20 cellular contexts compared by ENCODE assay signal in the genomic region with DNA sequence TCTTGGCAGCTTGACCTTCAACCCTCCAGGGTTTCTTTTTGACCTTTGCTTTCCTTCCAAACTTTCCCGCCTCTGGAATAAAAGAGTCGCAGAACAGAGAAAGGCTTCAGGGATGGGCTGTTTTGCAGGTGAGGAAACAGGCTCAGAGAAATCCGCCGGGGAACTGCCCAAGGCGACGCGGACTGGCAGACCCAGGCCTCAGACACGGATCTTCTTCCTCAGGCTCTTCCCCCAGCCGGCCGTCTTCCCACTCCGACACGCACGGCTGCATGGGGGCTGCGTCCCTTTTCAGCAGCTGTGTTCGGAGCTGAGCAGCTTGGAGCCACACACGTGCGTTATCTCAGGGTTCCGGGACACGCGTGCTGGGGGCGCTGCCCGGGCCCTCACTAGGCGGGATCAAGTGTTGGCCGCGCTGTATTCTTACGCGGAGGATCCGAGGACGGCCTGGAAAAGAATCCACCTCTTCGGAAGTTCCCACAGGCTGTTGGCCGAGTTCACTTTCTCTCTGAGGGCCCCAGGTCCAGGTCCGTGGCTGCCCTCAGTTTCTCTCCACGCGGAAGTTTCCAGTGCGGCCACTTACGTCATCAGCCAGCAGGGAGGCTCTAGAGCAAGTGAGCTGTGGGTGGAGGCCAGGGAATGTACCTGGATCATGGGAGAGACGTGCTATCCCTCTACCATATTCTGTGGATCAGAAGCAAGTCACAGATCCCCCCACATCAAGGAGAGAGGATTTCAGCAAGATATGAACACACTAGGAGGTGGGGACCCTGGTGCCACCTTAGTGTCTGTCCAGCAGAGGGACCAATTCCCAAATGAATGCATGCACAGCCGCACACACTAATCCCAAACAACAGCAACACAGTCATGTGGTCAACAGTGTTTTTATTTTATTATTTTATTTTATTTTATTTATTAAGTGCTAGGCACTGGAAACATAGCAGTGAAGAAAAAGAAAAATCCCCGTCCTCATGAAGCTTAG.
A peak's percentile ranks its signal among the peaks of the same experiment; 100 is the strongest.
DNase-seq lines count a peak whose midpoint lies in the region; ATAC-seq, FAIRE-seq and TF ChIP-seq lines count a peak whose summit lies in the region.
"Had no signal": no experiment of that assay in that cellular context is flagged by ENCODE, and none has a peak within 500 bp of the region (broad histone marks: within the 10 kb centered on the region; RNA-seq: fewer than 3 reads in every experiment).

No MANE protein-coding gene starts in this region.

- no peaks in the 10 kb centered on the region for H3K9me3 ChIP-seq in mesenchymal stem cell (ENCODE audit: control insufficient read depth, low read length)
- H3K9me3 ChIP-seq: pancreas, tibial artery had no signal

- H3K79me1 ChIP-seq in mesenchymal stem cell (replicated peaks; ENCODE audit: low read length, poor library complexity, severe bottlenecking), result no peaks in the 10 kb centered on the region

- H2AK5ac ChIP-seq in mesenchymal stem cell (ENCODE audit: low read length, severe bottlenecking), result no peak overlapping the region

- peaks cover 2% of the 10 kb centered on the region for H3K4me1 ChIP-seq in mesenchymal stem cell (ENCODE audit: control insufficient read depth, insufficient read depth, low read depth, low read length)

- no peak overlapping the region for H2BK5ac ChIP-seq in mesenchymal stem cell (ENCODE audit: low read depth, low read length, poor library complexity, severe bottlenecking)

- DNase-seq in EH (ENCODE audit: low read depth) (peak; percentile 11), HTR-8/SVneo (ENCODE audit: insufficient read length, low spot score) (peak; percentile 11), chondrocyte (ENCODE audit: low spot score) (no peak), osteocyte (ENCODE audit: extremely low spot score, unreplicated experiment) (peak; percentile 82), mesenchymal stem cell (no peak)
- DNase-seq in activated naive CD8-positive, alpha-beta T cell treated with anti-CD3 and anti-CD28 coated beads, Interleukin-2, amount 50 U/mL, for 24 hours, result no peak
- no peak for DNase-seq in activated CD4-positive, alpha-beta T cell treated with anti-CD3 and anti-CD28 coated beads, Interleukin-2, amount 50 U/mL, for 48 hours
- DNase-seq: activated T-cell treated with anti-CD3 and anti-CD28 coated beads, Interleukin-2, amount 50 U/mL, for 72 hours; central memory CD4-positive, alpha-beta T cell; KG1; left ventricle myocardium superior; NCI-H1417 treated with DMSO at 0.1 percent for 48 hours; NCI-H446; pancreas had no signal

- H3K9ac ChIP-seq in mesenchymal stem cell (ENCODE audit: low read length), result no peak overlapping the region
- H3K9ac ChIP-seq: BLaER1 treated with 17β-estradiol and CSF1 and Interleukin-3, amounts not matched to agents 10 nM and 100 nM had no signal

- H3K4ac ChIP-seq in mesenchymal stem cell (ENCODE audit: low read depth in 1 of 2, low read length in 2 of 2), result no peak overlapping the region

- no peak overlapping the region for H3K18ac ChIP-seq in mesenchymal stem cell (ENCODE audit: low read depth in 1 of 2, low read length in 2 of 2)

- no peak overlapping the region for H3K4me3 ChIP-seq in mesenchymal stem cell (ENCODE audit: insufficient read depth in 1 of 2, low read depth in 1 of 2, low read length in 2 of 2)
- H3K4me3 ChIP-seq: BLaER1 treated with 17β-estradiol and CSF1 and Interleukin-3, amounts not matched to agents 10 nM and 100 nM; pancreas; smooth muscle cell; tibial artery had no signal

- WGBS in mesenchymal stem cell, result 95% methylated on average over 34 of the region's 39 CpGs

- FAIRE-seq in HTR-8/SVneo (lab: Jason Lieb, UNC), result no peak
- FAIRE-seq: frontal cortex, pancreas, TTC549 had no signal

- TF ChIP-seq CTCF in chondrocyte (IDR thresholded peaks at IDR 0.05) (peak; percentile 46), osteocyte (IDR thresholded peaks at IDR 0.05) (no peak)

- H3K36me3 Mint-ChIP-seq in chondrocyte (ENCODE audit: low read depth) (no peaks in the 10 kb centered on the region), osteocyte (ENCODE audit: unreplicated experiment) (no peaks in the 10 kb centered on the region)
- H3K36me3 Mint-ChIP-seq in activated naive CD8-positive, alpha-beta T cell treated with anti-CD3 and anti-CD28 coated beads, Interleukin-2, amount 50 U/mL, for 24 hours (ENCODE audit: low read depth), result no peaks in the 10 kb centered on the region

- H3K27ac ChIP-seq in mesenchymal stem cell (ENCODE audit: low read length, poor library complexity, severe bottlenecking), result no peak overlapping the region
- H3K27ac ChIP-seq: BLaER1 treated with 17β-estradiol and CSF1 and Interleukin-3, amounts not matched to agents 10 nM and 100 nM; pancreas; tibial artery had no signal

- no peak overlapping the region for H4K8ac ChIP-seq in mesenchymal stem cell (ENCODE audit: low read length)

- H3K9me3 Mint-ChIP-seq in chondrocyte (ENCODE audit: low read depth) (no peaks in the 10 kb centered on the region), osteocyte (ENCODE audit: unreplicated experiment) (no peaks in the 10 kb centered on the region)
- no peaks in the 10 kb centered on the region for H3K9me3 Mint-ChIP-seq in activated naive CD8-positive, alpha-beta T cell treated with anti-CD3 and anti-CD28 coated beads, Interleukin-2, amount 50 U/mL, for 24 hours
- H3K9me3 Mint-ChIP-seq: activated T-cell treated with anti-CD3 and anti-CD28 coated beads, Interleukin-2, amount 50 U/mL, for 72 hours had no signal

- H3K27me3 Mint-ChIP-seq in chondrocyte (ENCODE audit: low read depth) (peaks cover 6% of the 10 kb centered on the region), osteocyte (ENCODE audit: unreplicated experiment) (peaks cover 19% of the 10 kb centered on the region)
- peaks cover 32% of the 10 kb centered on the region for H3K27me3 Mint-ChIP-seq in activated naive CD8-positive, alpha-beta T cell treated with anti-CD3 and anti-CD28 coated beads, Interleukin-2, amount 50 U/mL, for 24 hours

- no peak overlapping the region for H2BK12ac ChIP-seq in mesenchymal stem cell (ENCODE audit: low read length in 2 of 2)

- ATAC-seq in activated naive CD8-positive, alpha-beta T cell treated with anti-CD3 and anti-CD28 coated beads, Interleukin-2, amount 50 U/mL, for 24 hours, result no peak
- no peak for ATAC-seq in HG03469 (IDR thresholded peaks at IDR 0.05; ENCODE audit: unreplicated experiment)
- ATAC-seq: activated T-cell treated with anti-CD3 and anti-CD28 coated beads, Interleukin-2, amount 50 U/mL, for 72 hours; pancreas had no signal

- H3K4me1 Mint-ChIP-seq in chondrocyte (ENCODE audit: low read depth) (peaks cover 15% of the 10 kb centered on the region), osteocyte (ENCODE audit: unreplicated experiment) (peaks cover 5% of the 10 kb centered on the region)
- H3K4me1 Mint-ChIP-seq in activated naive CD8-positive, alpha-beta T cell treated with anti-CD3 and anti-CD28 coated beads, Interleukin-2, amount 50 U/mL, for 24 hours, result peaks cover 8% of the 10 kb centered on the region

- no peak overlapping the region for H2BK120ac ChIP-seq in mesenchymal stem cell (ENCODE audit: low read depth, low read length)

- no peak overlapping the region for H3K27ac Mint-ChIP-seq in chondrocyte (ENCODE audit: unreplicated experiment)
- no peak overlapping the region for H3K27ac Mint-ChIP-seq in osteocyte (ENCODE audit: unreplicated experiment)
- no peak overlapping the region for H3K27ac Mint-ChIP-seq in activated naive CD8-positive, alpha-beta T cell treated with anti-CD3 and anti-CD28 coated beads, Interleukin-2, amount 50 U/mL, for 24 hours
- H3K27ac Mint-ChIP-seq: activated T-cell treated with anti-CD3 and anti-CD28 coated beads, Interleukin-2, amount 50 U/mL, for 72 hours had no signal

- H2BK15ac ChIP-seq in mesenchymal stem cell (ENCODE audit: low read depth, poor library complexity, severe bottlenecking), result no peak overlapping the region

- H3K4me3 Mint-ChIP-seq in chondrocyte (ENCODE audit: unreplicated experiment) (no peak overlapping the region), osteocyte (ENCODE audit: unreplicated experiment) (no peak overlapping the region)
- no peak overlapping the region for H3K4me3 Mint-ChIP-seq in activated naive CD8-positive, alpha-beta T cell treated with anti-CD3 and anti-CD28 coated beads, Interleukin-2, amount 50 U/mL, for 24 hours
- H3K4me3 Mint-ChIP-seq: activated T-cell treated with anti-CD3 and anti-CD28 coated beads, Interleukin-2, amount 50 U/mL, for 72 hours had no signal

- no peaks in the 10 kb centered on the region for H3K36me3 ChIP-seq in mesenchymal stem cell (ENCODE audit: control insufficient read depth in 1 of 2, insufficient read depth in 2 of 2, low read depth in 1 of 2, low read length in 2 of 2)
- H3K36me3 ChIP-seq: BLaER1 treated with 17β-estradiol and CSF1 and Interleukin-3, amounts not matched to agents 10 nM and 100 nM; pancreas; tibial artery had no signal

- H2AFZ ChIP-seq in mesenchymal stem cell (ENCODE audit: low read depth, low read length), result no peak overlapping the region

- no peak overlapping the region for H4K91ac ChIP-seq in mesenchymal stem cell (ENCODE audit: low read length)

- H3K14ac ChIP-seq in mesenchymal stem cell (ENCODE audit: low read length in 2 of 2), result no peak overlapping the region

- peaks cover 0 to 22% of the 10 kb centered on the region in 2 experiments for H3K27me3 ChIP-seq in mesenchymal stem cell (ENCODE audit: control insufficient read depth in 1 of 2, insufficient read depth in 1 of 2, low read length in 2 of 2)
- H3K27me3 ChIP-seq: BLaER1 treated with 17β-estradiol and CSF1 and Interleukin-3, amounts not matched to agents 10 nM and 100 nM had no signal

- H3K23ac ChIP-seq in mesenchymal stem cell (ENCODE audit: low read length in 2 of 2), result no peak overlapping the region

- H3K4me2 ChIP-seq in mesenchymal stem cell (ENCODE audit: low read length, poor library complexity, severe bottlenecking), result no peak overlapping the region
- H3K4me2 ChIP-seq: BLaER1 treated with 17β-estradiol and CSF1 and Interleukin-3, amounts not matched to agents 10 nM and 100 nM; smooth muscle cell had no signal

Comparison
In these comparisons a context has a peak if more than half of its experiments do, and no peak if none do; other contexts are left out.
1. DNase-seq: peak in EH (single experiment), HTR-8/SVneo (single experiment) and osteocyte (single experiment); none in chondrocyte (single experiment), activated naive CD8-positive, alpha-beta T cell treated with anti-CD3 and anti-CD28 coated beads, Interleukin-2, amount 50 U/mL, for 24 hours (single experiment), activated CD4-positive, alpha-beta T cell treated with anti-CD3 and anti-CD28 coated beads, Interleukin-2, amount 50 U/mL, for 48 hours (0 of 2) and mesenchymal stem cell (single experiment).